Comparison of ENCODE assay signal across 12 cellular contexts in the genomic region with DNA sequence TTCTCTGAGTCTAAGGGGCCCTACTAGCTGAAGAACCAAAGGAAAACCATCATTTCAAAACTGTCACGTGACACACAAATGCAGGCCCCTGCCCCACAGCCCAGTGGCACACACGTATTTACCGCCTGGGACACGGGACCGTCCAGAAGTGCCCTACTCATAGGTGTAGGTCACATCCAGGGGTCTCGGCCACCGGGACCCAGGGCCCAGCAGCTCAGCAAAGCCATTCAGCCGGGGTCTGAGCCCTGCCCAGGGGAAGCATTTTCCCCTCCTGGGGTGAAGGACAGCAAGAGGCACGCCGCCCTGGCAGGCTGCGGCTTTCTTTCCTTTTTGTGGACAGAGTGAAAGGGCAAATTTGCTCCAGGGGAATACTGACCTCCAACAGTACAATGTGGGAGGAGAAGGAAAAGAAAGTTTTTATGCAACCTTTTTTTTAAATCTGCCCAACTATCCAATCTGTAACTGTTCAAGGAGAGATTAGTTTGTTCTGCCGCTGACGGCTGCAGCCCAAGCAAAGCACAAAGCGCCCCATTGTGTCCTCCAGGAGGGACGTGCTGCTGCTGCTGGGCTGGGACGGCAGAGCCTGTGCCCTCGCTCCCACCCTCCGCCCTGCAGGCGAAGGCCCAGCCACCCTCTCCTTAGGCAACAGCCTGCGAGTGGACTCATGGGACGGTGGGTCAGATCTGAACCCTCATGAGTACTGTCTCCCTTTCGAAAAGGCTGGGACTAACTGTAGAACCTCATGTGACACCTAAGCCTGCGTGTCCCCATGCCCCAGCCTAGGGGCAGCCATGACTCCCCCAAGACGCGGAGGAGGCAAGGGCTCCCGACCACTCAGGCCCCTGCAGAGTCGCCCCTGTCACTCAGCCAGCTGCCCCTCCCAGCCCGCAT.
DNase-seq lines count a peak whose midpoint lies in the region; ATAC-seq lines count a peak whose summit lies in the region.
"Had no signal": no experiment of that assay in that cellular context is flagged by ENCODE, and none has a peak within 500 bp of the region (broad histone marks: within the 10 kb centered on the region; RNA-seq: fewer than 3 reads in every experiment).

No MANE protein-coding gene starts in this region.

- H3K27me3 ChIP-seq in layer of hippocampus (ENCODE audit: control insufficient read depth, insufficient read depth, low read length): no peaks in the 10 kb centered on the region

- peak overlapping the region; percentile 79 for H3K27ac ChIP-seq in layer of hippocampus (ENCODE audit: low read depth, low read length)
- H3K27ac ChIP-seq: heart right ventricle, tibial artery had no signal

- DNase-seq in HuH-7 (ENCODE audit: low spot score) (peak; percentile 79), amygdala (lab: John Stamatoyannopoulos, UW) (peak in 45 of 56 donors; percentile 24 to 85 (median 51)), putamen (ENCODE audit: low spot score) (peak; percentile 74)
- DNase-seq: effector memory CD8-positive, alpha-beta T cell; MV-4-11; tibial artery had no signal

- no peak for ATAC-seq in GM19395 (IDR thresholded peaks at IDR 0.05; ENCODE audit: unreplicated experiment)
- no peak for ATAC-seq in GM19397 (IDR thresholded peaks at IDR 0.05; ENCODE audit: unreplicated experiment)
- ATAC-seq in HG02798 (IDR thresholded peaks at IDR 0.05; ENCODE audit: poor library complexity, unreplicated experiment): no peak
- ATAC-seq in GM19452 (IDR thresholded peaks at IDR 0.05; ENCODE audit: unreplicated experiment): no peak
- ATAC-seq: effector memory CD8-positive, alpha-beta T cell had no signal
